8 cellular contexts compared by ENCODE assay signal in genomic region chr2:113288674-113289149, GRCh38. TPM values are rescaled to one million over a fixed set of nuclear protein-coding genes. Genes with fewer than 3 reads are reported as not detected.
DNase-seq lines count a peak whose midpoint lies in the region; ATAC-seq and TF ChIP-seq lines count a peak whose summit lies in the region.
"Not testable (repeated sequence)": the region's sequence is repeated elsewhere in the genome, so short reads cannot be mapped to it uniquely, and the experiment has no call there.

No MANE protein-coding gene starts in this region.

- POLR2A ChIA-PET in PC-3 (lab: Charles Lee; ENCODE audit: unreplicated experiment) = not testable (repeated sequence)

- H3K4me1 ChIP-seq in PC-3 (ENCODE audit: insufficient read depth, low read length) (peaks cover 32% of the 10 kb centered on the region), mucosa of rectum (ENCODE audit: control insufficient read depth in 2 of 2, insufficient read depth in 2 of 2, low read length in 2 of 2) (peaks cover 6 to 17% of the 10 kb centered on the region in 2 donors), thyroid gland (peaks cover 52 to 63% of the 10 kb centered on the region in 2 donors)

- H3K9me2 ChIP-seq in PC-3 (replicated peaks; ENCODE audit: low read length) = not testable (repeated sequence)

- H3K27ac ChIP-seq in PC-3 (ENCODE audit: low read length) (peak overlapping the region; percentile 77), mucosa of rectum (ENCODE audit: low read depth in 2 of 2, low read length in 2 of 2) (peak overlapping the region; percentile 65 to 78), thyroid gland (peak overlapping the region; percentile 77 to 93 (median 81))

- CTCF ChIA-PET in PC-3 (lab: Charles Lee) = not testable (repeated sequence)

- 30 to 46% methylated on average over 3 to 5 of the region's 5 CpGs for WGBS in thyroid gland, 2 donors

- not testable (repeated sequence) for H3K36me3 ChIP-seq in PC-3 (ENCODE audit: low read depth, low read length); mucosa of rectum (ENCODE audit: control insufficient read depth in 2 of 2, insufficient read depth in 2 of 2, low read length in 2 of 2); thyroid gland

- BruUV-seq in PC-3 (replicated peaks; lab: Mats Ljungman, UMichigan) = not testable (repeated sequence)

- intact Hi-C loops in PC-3 (cut with micrococcal nuclease) = loop anchor here (10.0 kb wide), 1 partner anchor 66 kb away; no protein-coding TSS in a partner anchor
- intact Hi-C loops in left colon (cut with DNase I, micrococcal nuclease); thyroid gland (cut with DNase I): not testable (repeated sequence)

- not testable (repeated sequence) for TF ChIP-seq CTCF in PC-3 (conservative IDR thresholded peaks at IDR 0.05; ENCODE audit: low read depth, low read length); thyroid gland (IDR thresholded peaks at IDR 0.05)

- peak overlapping the region; percentile 10; the same call in 1 of the 2 replicates for H3K9ac ChIP-seq in PC-3 (ENCODE audit: low read length)
- H3K9ac ChIP-seq in mucosa of rectum (ENCODE audit: low read depth in 1 of 2, low read length in 2 of 2) = not testable (repeated sequence)

- 0 out of 2 replicates have a peak overlapping the region, but pooled peaks have one; percentile 34 for H3K4me2 ChIP-seq in PC-3 (ENCODE audit: low read length)

- not testable (repeated sequence) for H4K20me1 ChIP-seq in PC-3 (ENCODE audit: low read length)

- H3K79me2 ChIP-seq in PC-3 (ENCODE audit: low read length) = not testable (repeated sequence)

- not testable (repeated sequence) for H3K27me3 ChIP-seq in PC-3 (ENCODE audit: low read length); mucosa of rectum (ENCODE audit: control insufficient read depth in 2 of 2, insufficient read depth in 2 of 2, low read length in 2 of 2); thyroid gland

- not testable (repeated sequence) for H3F3A ChIP-seq in PC-3 (ENCODE audit: low read length, unreplicated experiment)

- not testable (repeated sequence) for H2AFZ ChIP-seq in PC-3 (ENCODE audit: low read length)

- not testable (repeated sequence) for H3K4me3 ChIP-seq in PC-3 (ENCODE audit: low read length); mucosa of rectum (ENCODE audit: low read length in 2 of 2); thyroid gland (replicated peaks in 1 of 3)

- peak; percentile 55 for DNase-seq in A172 (ENCODE audit: low spot score)
- peak; percentile 93 for DNase-seq in HT-29 (ENCODE audit: low spot score)
- peak; percentile 67 for DNase-seq in NCI-H2029 (lab: John Stamatoyannopoulos, UW)
- DNase-seq in PC-3 = peak; percentile 69
- peak; percentile 43 to 78 for DNase-seq in left colon
- peak; percentile 88 to 94 for DNase-seq in thyroid gland

- ATAC-seq in PC-3 (peak; percentile 35), esophagus mucosa (peak; percentile 24), left colon (peak; percentile 87)

- TF ChIP-seq POLR2A in thyroid gland (IDR thresholded peaks at IDR 0.05) = peak in 1 of 2 donors; percentile 45

- H3K9me3 ChIP-seq in PC-3 (ENCODE audit: low read length); mucosa of rectum (ENCODE audit: control insufficient read depth in 2 of 2, low read length in 2 of 2); thyroid gland: not testable (repeated sequence)

RNA-seq across cellular contexts. Expression of gene PAX8, which starts 10.0 kb away (rescaled TPM):
- 1.4 and 1.8 TPM in 2 replicates for total RNA-seq in A172 (2014; rRNA removed; shearing (Covaris generic))
- 1.5 and 3.4 TPM in 2 replicates for total RNA-seq in HT-29 (2014; rRNA removed; shearing (Covaris generic))
- total RNA-seq in PC-3 (2014; rRNA removed) (2.6 and 3.4 TPM in 2 replicates), esophagus mucosa (6.1 TPM), left colon (10 to 100 TPM in 1 of 2 donors, 1 to 10 TPM in 1; 1.3 to 13.2 TPM), thyroid gland (1,000 to 10,000 TPM; 1,318 to 2,156 (median 1,767) TPM)

Comparison
In these comparisons a context has a peak if more than half of its experiments do, and no peak if none do; other contexts are left out.
1. ATAC-seq: peak in every context shown above with its lines; median percentile 87 in left colon; 35 in PC-3; 24 in esophagus mucosa.
2. RNA of gene PAX8, which starts 10.0 kb away (total RNA-seq): 1,318 to 2,156 TPM in thyroid gland; 1.3 to 13.2 TPM in left colon, 6.1 TPM in esophagus mucosa (single experiment), 1.5 to 3.4 TPM in HT-29, 2.6 to 3.4 TPM in PC-3 and 1.4 to 1.8 TPM in A172; every median in the first group is over 10 times any median in the second.
3. Peak in every context shown above with its lines, with median percentiles within 50 percentile points of each other: DNase-seq and H3K27ac ChIP-seq.